8 cellular contexts compared by ENCODE assay signal in genomic region chr2:199459286-199460100, GRCh38.
DNase-seq lines count a peak whose midpoint lies in the region; ATAC-seq and TF ChIP-seq lines count a peak whose summit lies in the region.

No MANE protein-coding gene starts in this region.

- H3K4me1 Mint-ChIP-seq in T-helper 2 cell treated with Interferon-gamma antibody and Interleukin-4, amounts not matched to agents 5 μg/mL and 100 μg/mL, for 36 hours (ENCODE audit: low read depth) = peaks cover 17% of the 10 kb centered on the region

- peaks cover 32% of the 10 kb centered on the region for H3K27me3 ChIP-seq in brain microvascular endothelial cell (replicated peaks)

- no peaks in the 10 kb centered on the region for H3K9me3 Mint-ChIP-seq in T-helper 2 cell treated with Interferon-gamma antibody and Interleukin-4, amounts not matched to agents 5 μg/mL and 100 μg/mL, for 36 hours

- H3K4me3 Mint-ChIP-seq in T-helper 2 cell treated with Interferon-gamma antibody and Interleukin-4, amounts not matched to agents 5 μg/mL and 100 μg/mL, for 36 hours = peak overlapping the region; percentile 90

- in situ Hi-C loops in brain microvascular endothelial cell (cut with HindIII; ENCODE audit: low pct_ligation_motif_present, low sequenced_read_pairs) = no loop called here

- TF ChIP-seq CTCF in brain microvascular endothelial cell (IDR thresholded peaks at IDR 0.05; ENCODE audit: low read depth, low read length, missing control alignments) = no peak

- H3K27ac ChIP-seq in brain microvascular endothelial cell = peak overlapping the region; percentile 64

- H3K36me3 Mint-ChIP-seq in T-helper 2 cell treated with Interferon-gamma antibody and Interleukin-4, amounts not matched to agents 5 μg/mL and 100 μg/mL, for 36 hours (ENCODE audit: low read depth) = peaks cover 6% of the 10 kb centered on the region

- no peaks in the 10 kb centered on the region for H3K36me3 ChIP-seq in brain microvascular endothelial cell (replicated peaks)

- POLR2A ChIA-PET in HEK293T (lab: Yijun Ruan, JAX) = interaction anchor here (3.0 kb wide), 1 partner anchor 12 kb away, joined by 11 read pairs; no protein-coding TSS in a partner anchor

- ATAC-seq in HG03565 (IDR thresholded peaks at IDR 0.05; ENCODE audit: unreplicated experiment) = no peak

- DNase-seq in EL (peak; percentile 93), HEK293T (ENCODE audit: extremely low spot score) (peak; percentile 60), NCI-H146 treated with DMSO at 0.1 percent for 48 hours (lab: John Stamatoyannopoulos, UW; ENCODE audit: unreplicated experiment) (peak; percentile 8), brain microvascular endothelial cell (peak; percentile 93), hypothalamus (lab: John Stamatoyannopoulos, UW) (peak; percentile 68 to 95 (median 87)), putamen (ENCODE audit: low spot score) (peak; percentile 93)
- peak; percentile 30 for DNase-seq in T-helper 2 cell treated with Interferon-gamma antibody and Interleukin-4, amounts not matched to agents 5 μg/mL and 100 μg/mL, for 36 hours (ENCODE audit: low spot score)

- H3K27me3 Mint-ChIP-seq in T-helper 2 cell treated with Interferon-gamma antibody and Interleukin-4, amounts not matched to agents 5 μg/mL and 100 μg/mL, for 36 hours (ENCODE audit: low read depth) = peaks cover 71% of the 10 kb centered on the region

- H3K4me3 ChIP-seq in brain microvascular endothelial cell (ENCODE audit: low read depth, low read length) = peak overlapping the region; percentile 77

- H3K27ac Mint-ChIP-seq in T-helper 2 cell treated with Interferon-gamma antibody and Interleukin-4, amounts not matched to agents 5 μg/mL and 100 μg/mL, for 36 hours = peak overlapping the region; percentile 70

- CTCF ChIA-PET in HEK293T (lab: Yijun Ruan, JAX) = interaction anchor here (1.6 kb wide), 1 partner anchor 12 kb away, joined by 4 read pairs; no protein-coding TSS in a partner anchor

TF ChIP-seq in HEK293T, 16 proteins besides CTCF, POLR2A, EP300 and RAD21:
- peak; percentile 93 for TF ChIP-seq L3MBTL2 (conservative IDR thresholded peaks at IDR 0.05)
- peak; percentile 58; the same call in 1 of the 2 replicates for TF ChIP-seq FOXM1 (IDR thresholded peaks at IDR 0.05; ENCODE audit: borderline replicate concordance)
- TF ChIP-seq ARNT (IDR thresholded peaks at IDR 0.05) = no peak

Comparison
In these comparisons a context has a peak if more than half of its experiments do, and no peak if none do; other contexts are left out.
1. DNase-seq: peak in every context shown above with its lines; median percentile 93 in EL; 93 in brain microvascular endothelial cell; 93 in putamen; 87 in hypothalamus; 60 in HEK293T; 30 in T-helper 2 cell treated with Interferon-gamma antibody and Interleukin-4, amounts not matched to agents 5 μg/mL and 100 μg/mL, for 36 hours; 8 in NCI-H146 treated with DMSO at 0.1 percent for 48 hours.